33 cellular contexts compared by ENCODE assay signal in genomic region chr6:76552268-76552667, GRCh38.
"Had no signal": no experiment of that assay in that cellular context is flagged by ENCODE, and none has a peak within 500 bp of the region (broad histone marks: within the 10 kb centered on the region; RNA-seq: fewer than 3 reads in every experiment).

No MANE protein-coding gene starts in this region.

- DNase-seq: Karpas-422, Kasumi-1, MG63, MM.1S, MV-4-11, NCI-H1048, NCI-H1092, NCI-H1092 treated with DMSO at 0.1 percent for 48 hours, NCI-H1105, NCI-H1105 treated with DMSO at 0.1 percent for 48 hours, NCI-H1417, NCI-H1417 treated with DMSO at 0.1 percent for 48 hours, NCI-H1436, NCI-H1436 treated with DMSO at 0.1 percent for 48 hours, NCI-H146, NCI-H1694, NCI-H1694 treated with DMSO at 0.1 percent for 48 hours, NCI-H187, NCI-H187 treated with DMSO at 0.1 percent for 48 hours, NCI-H1930, NCI-H2029, NCI-H2029 treated with DMSO at 0.1 percent for 48 hours, NCI-H2081, NCI-H2081 treated with DMSO at 0.1 percent for 48 hours, NCI-H2107, NCI-H2171, NCI-H2171 treated with DMSO at 0.1 percent for 48 hours, NCI-H2227 treated with DMSO at 0.1 percent for 48 hours, NCI-H226, NCI-H345, NCI-H446, NCI-H446 treated with DMSO at 0.1 percent for 48 hours, NCI-H510A had no signal
